ENCODE assay signal across 2 cellular contexts in genomic region chr10:95290446-95290800, GRCh38.
TF ChIP-seq lines count a peak whose summit lies in the region.

No MANE protein-coding gene starts in this region.

TF ChIP-seq in GM12878, 131 proteins besides CTCF, POLR2A, EP300 and RAD21:
- TF ChIP-seq FOXK2 (IDR thresholded peaks at IDR 0.05) (no peak), DPF2 (IDR thresholded peaks at IDR 0.05) (no peak), HDAC6 (IDR thresholded peaks at IDR 0.05; ENCODE audit: unreplicated experiment) (peak; percentile 56), CHD2 (IDR thresholded peaks at IDR 0.05; ENCODE audit: borderline replicate concordance, low read depth, low read length) (no peak), REST (IDR thresholded peaks at IDR 0.05; ENCODE audit: low read depth, low read length) (no peak), FOS (IDR thresholded peaks at IDR 0.05; ENCODE audit: borderline replicate concordance, extremely low read depth, insufficient read length) (no peak), ZZZ3 (IDR thresholded peaks at IDR 0.05; ENCODE audit: control insufficient read depth, insufficient read length, low read depth) (no peak), ZNF622 (IDR thresholded peaks at IDR 0.05) (no peak), KLF5 (IDR thresholded peaks at IDR 0.05; ENCODE audit: partially characterized antibody) (peak; percentile 36), LARP7 (IDR thresholded peaks at IDR 0.05) (no peak; the same call in 1 of the 2 replicates), STAT1 (conservative IDR thresholded peaks at IDR 0.05) (0 out of 2 replicates have a peak, but pooled peaks have one; percentile 71), ZNF207 (IDR thresholded peaks at IDR 0.05; ENCODE audit: borderline replicate concordance) (0 out of 2 replicates have a peak, but pooled peaks have one; percentile 62), ESRRA (IDR thresholded peaks at IDR 0.05; ENCODE audit: low read length) (no peak), E4F1 (IDR thresholded peaks at IDR 0.05; ENCODE audit: borderline replicate concordance, partially characterized antibody) (no peak), ZNF217 (IDR thresholded peaks at IDR 0.05) (no peak), NKRF (conservative IDR thresholded peaks at IDR 0.05) (no peak)
- TF ChIP-seq, protein P1, sequence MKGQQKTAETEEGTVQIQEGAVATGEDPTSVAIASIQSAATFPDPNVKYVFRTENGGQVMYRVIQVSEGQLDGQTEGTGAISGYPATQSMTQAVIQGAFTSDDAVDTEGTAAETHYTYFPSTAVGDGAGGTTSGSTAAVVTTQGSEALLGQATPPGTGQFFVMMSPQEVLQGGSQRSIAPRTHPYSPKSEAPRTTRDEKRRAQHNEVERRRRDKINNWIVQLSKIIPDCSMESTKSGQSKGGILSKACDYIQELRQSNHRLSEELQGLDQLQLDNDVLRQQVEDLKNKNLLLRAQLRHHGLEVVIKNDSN (IDR thresholded peaks at IDR 0.05; ENCODE audit: borderline replicate concordance, extremely low read length, insufficient read depth, low read depth, low read length): no peak

TF ChIP-seq in HepG2, 621 proteins besides CTCF, POLR2A, EP300 and RAD21 (continues in another document):
- no peak for TF ChIP-seq ZMYM3 (CRISPR knock-in tag; IDR thresholded peaks at IDR 0.05)
- TF ChIP-seq POLR2AphosphoS2 (IDR thresholded peaks at IDR 0.05; ENCODE audit: low read depth, low read length): no peak
- no peak for TF ChIP-seq ZNF558 (CRISPR knock-in tag; IDR thresholded peaks at IDR 0.05; ENCODE audit: borderline replicate concordance)
- TF ChIP-seq HNF4A (CRISPR knock-in tag; IDR thresholded peaks at IDR 0.05): no peak
- TF ChIP-seq SP1 (IDR thresholded peaks at IDR 0.05): no peak
- TF ChIP-seq SP1 (CRISPR knock-in tag; IDR thresholded peaks at IDR 0.05): no peak
- 0 out of 2 replicates have a peak, but pooled peaks have one; percentile 27 for TF ChIP-seq ZNF770 (CRISPR knock-in tag; IDR thresholded peaks at IDR 0.05)
- TF ChIP-seq, protein P2, sequence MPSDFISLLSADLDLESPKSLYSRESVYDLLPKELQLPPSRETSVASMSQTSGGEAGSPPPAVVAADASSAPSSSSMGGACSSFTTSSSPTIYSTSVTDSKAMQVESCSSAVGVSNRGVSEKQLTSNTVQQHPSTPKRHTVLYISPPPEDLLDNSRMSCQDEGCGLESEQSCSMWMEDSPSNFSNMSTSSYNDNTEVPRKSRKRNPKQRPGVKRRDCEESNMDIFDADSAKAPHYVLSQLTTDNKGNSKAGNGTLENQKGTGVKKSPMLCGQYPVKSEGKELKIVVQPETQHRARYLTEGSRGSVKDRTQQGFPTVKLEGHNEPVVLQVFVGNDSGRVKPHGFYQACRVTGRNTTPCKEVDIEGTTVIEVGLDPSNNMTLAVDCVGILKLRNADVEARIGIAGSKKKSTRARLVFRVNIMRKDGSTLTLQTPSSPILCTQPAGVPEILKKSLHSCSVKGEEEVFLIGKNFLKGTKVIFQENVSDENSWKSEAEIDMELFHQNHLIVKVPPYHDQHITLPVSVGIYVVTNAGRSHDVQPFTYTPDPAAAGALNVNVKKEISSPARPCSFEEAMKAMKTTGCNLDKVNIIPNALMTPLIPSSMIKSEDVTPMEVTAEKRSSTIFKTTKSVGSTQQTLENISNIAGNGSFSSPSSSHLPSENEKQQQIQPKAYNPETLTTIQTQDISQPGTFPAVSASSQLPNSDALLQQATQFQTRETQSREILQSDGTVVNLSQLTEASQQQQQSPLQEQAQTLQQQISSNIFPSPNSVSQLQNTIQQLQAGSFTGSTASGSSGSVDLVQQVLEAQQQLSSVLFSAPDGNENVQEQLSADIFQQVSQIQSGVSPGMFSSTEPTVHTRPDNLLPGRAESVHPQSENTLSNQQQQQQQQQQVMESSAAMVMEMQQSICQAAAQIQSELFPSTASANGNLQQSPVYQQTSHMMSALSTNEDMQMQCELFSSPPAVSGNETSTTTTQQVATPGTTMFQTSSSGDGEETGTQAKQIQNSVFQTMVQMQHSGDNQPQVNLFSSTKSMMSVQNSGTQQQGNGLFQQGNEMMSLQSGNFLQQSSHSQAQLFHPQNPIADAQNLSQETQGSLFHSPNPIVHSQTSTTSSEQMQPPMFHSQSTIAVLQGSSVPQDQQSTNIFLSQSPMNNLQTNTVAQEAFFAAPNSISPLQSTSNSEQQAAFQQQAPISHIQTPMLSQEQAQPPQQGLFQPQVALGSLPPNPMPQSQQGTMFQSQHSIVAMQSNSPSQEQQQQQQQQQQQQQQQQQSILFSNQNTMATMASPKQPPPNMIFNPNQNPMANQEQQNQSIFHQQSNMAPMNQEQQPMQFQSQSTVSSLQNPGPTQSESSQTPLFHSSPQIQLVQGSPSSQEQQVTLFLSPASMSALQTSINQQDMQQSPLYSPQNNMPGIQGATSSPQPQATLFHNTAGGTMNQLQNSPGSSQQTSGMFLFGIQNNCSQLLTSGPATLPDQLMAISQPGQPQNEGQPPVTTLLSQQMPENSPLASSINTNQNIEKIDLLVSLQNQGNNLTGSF (CRISPR knock-in tag; IDR thresholded peaks at IDR 0.05): no peak
- TF ChIP-seq ELF3 (CRISPR knock-in tag; IDR thresholded peaks at IDR 0.05): 0 out of 2 replicates have a peak, but pooled peaks have one; percentile 6
- TF ChIP-seq ZNF234 (CRISPR knock-in tag; conservative IDR thresholded peaks at IDR 0.05): no peak
- no peak for TF ChIP-seq ZNF547 (CRISPR knock-in tag; IDR thresholded peaks at IDR 0.05)
- TF ChIP-seq SIN3A (IDR thresholded peaks at IDR 0.05; ENCODE audit: borderline replicate concordance, low read depth, low read length): peak; percentile 49; the same call in 1 of the 2 replicates
- TF ChIP-seq ZNF251 (CRISPR knock-in tag; IDR thresholded peaks at IDR 0.05): 0 out of 2 replicates have a peak, but pooled peaks have one; percentile 29
- no peak for TF ChIP-seq ZNF572 (CRISPR knock-in tag; IDR thresholded peaks at IDR 0.05)
- TF ChIP-seq ZNF616 (CRISPR knock-in tag; IDR thresholded peaks at IDR 0.05; ENCODE audit: low read depth): no peak
- TF ChIP-seq HNRNPLL (IDR thresholded peaks at IDR 0.05; ENCODE audit: low read depth, low read length, poor library complexity, severe bottlenecking): peak; percentile 70
- TF ChIP-seq ZNF3 (CRISPR knock-in tag; IDR thresholded peaks at IDR 0.05): no peak
- TF ChIP-seq, protein P3, sequence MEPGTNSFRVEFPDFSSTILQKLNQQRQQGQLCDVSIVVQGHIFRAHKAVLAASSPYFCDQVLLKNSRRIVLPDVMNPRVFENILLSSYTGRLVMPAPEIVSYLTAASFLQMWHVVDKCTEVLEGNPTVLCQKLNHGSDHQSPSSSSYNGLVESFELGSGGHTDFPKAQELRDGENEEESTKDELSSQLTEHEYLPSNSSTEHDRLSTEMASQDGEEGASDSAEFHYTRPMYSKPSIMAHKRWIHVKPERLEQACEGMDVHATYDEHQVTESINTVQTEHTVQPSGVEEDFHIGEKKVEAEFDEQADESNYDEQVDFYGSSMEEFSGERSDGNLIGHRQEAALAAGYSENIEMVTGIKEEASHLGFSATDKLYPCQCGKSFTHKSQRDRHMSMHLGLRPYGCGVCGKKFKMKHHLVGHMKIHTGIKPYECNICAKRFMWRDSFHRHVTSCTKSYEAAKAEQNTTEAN (CRISPR knock-in tag; conservative IDR thresholded peaks at IDR 0.05): no peak
- TF ChIP-seq ZNF503 (CRISPR knock-in tag; IDR thresholded peaks at IDR 0.05): no peak
- no peak for TF ChIP-seq KAT8 (CRISPR knock-in tag; IDR thresholded peaks at IDR 0.05)
- no peak for TF ChIP-seq DNMT1 (CRISPR knock-in tag; IDR thresholded peaks at IDR 0.05)
- no peak for TF ChIP-seq ZNF766 (CRISPR knock-in tag; IDR thresholded peaks at IDR 0.05; ENCODE audit: borderline replicate concordance)
- peak; percentile 27 for TF ChIP-seq PRMT3 (CRISPR knock-in tag; IDR thresholded peaks at IDR 0.05; ENCODE audit: borderline replicate concordance, low read depth)
- TF ChIP-seq PAX8 (CRISPR knock-in tag; IDR thresholded peaks at IDR 0.05; ENCODE audit: borderline replicate concordance): 0 out of 2 replicates have a peak, but pooled peaks have one; percentile 44
- TF ChIP-seq ZNF605 (CRISPR knock-in tag; IDR thresholded peaks at IDR 0.05): no peak
- no peak for TF ChIP-seq HDAC2 (CRISPR knock-in tag; IDR thresholded peaks at IDR 0.05)
- TF ChIP-seq RFXAP (CRISPR knock-in tag; IDR thresholded peaks at IDR 0.05; ENCODE audit: borderline replicate concordance): no peak
- TF ChIP-seq ETS1 (CRISPR knock-in tag; IDR thresholded peaks at IDR 0.05): 0 out of 2 replicates have a peak, but pooled peaks have one; percentile 24
- no peak for TF ChIP-seq THRA (CRISPR knock-in tag; IDR thresholded peaks at IDR 0.05; ENCODE audit: borderline replicate concordance)
- no peak for TF ChIP-seq ZNF790 (CRISPR knock-in tag; IDR thresholded peaks at IDR 0.05; ENCODE audit: borderline replicate concordance)
- TF ChIP-seq ZNF788 (CRISPR knock-in tag; IDR thresholded peaks at IDR 0.05; ENCODE audit: borderline replicate concordance): no peak
- no peak for TF ChIP-seq MED1 (CRISPR knock-in tag; IDR thresholded peaks at IDR 0.05)
- TF ChIP-seq ARID5B (CRISPR knock-in tag; IDR thresholded peaks at IDR 0.05): no peak
- TF ChIP-seq, protein P4, sequence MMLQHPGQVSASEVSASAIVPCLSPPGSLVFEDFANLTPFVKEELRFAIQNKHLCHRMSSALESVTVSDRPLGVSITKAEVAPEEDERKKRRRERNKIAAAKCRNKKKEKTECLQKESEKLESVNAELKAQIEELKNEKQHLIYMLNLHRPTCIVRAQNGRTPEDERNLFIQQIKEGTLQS (CRISPR knock-in tag; IDR thresholded peaks at IDR 0.05): no peak
- TF ChIP-seq HNRNPUL1 (IDR thresholded peaks at IDR 0.05; ENCODE audit: low read depth, low read length): no peak
- no peak for TF ChIP-seq MXD4 (CRISPR knock-in tag; IDR thresholded peaks at IDR 0.05)
- no peak for TF ChIP-seq SALL1 (CRISPR knock-in tag; IDR thresholded peaks at IDR 0.05)
- no peak for TF ChIP-seq KLF11 (CRISPR knock-in tag; IDR thresholded peaks at IDR 0.05)
